ENCODE assay signal across 1 cellular context in the genomic region with DNA sequence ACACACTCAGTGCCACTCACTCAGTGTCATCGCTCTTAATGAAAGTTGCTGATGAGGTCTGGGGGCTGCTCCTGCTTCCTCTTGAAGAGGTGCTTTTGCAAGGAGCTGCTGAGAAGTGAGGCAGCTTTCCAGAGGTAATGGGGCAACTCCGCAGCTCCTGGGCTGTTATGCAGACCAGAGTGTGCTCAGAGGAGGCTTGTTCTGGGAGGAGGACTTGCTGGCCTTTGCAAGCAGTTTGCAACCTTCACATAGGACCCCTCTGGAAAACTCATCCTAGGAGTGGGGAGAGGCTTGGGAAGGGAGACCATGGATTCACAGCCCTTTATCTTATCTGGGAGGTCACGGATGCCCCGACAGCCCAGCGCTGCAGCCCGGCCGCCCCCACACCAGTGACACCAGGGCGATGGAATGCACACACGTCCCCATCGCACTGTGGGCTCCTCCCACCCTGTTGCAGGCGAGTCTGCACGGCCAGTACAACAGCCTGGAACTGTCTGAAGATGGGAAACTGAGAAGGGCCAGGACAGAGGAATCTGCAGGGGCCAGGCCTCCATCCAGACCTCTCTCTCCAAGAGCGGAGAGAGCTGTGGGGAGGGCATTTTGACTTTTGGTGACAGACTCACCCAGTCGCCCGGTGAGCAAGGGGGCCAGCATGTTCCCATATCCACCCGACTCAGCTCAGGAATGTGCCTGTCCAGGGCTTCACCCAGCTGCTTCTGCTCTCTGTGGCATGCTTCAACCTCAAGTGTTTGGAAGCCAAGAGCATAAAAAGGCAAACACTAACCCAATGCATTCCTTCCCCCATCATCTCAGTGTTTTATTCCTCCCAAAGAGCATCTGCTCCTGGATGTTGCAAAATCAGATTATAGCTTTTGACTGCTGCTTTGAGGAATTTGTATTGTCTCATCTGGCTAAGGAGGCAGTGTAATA.
TF ChIP-seq lines count a peak whose summit lies in the region.

No MANE protein-coding gene starts in this region.

TF ChIP-seq in IMR-90, 13 proteins besides CTCF, POLR2A, EP300 and RAD21 (continued from another document):
- TF ChIP-seq FOS (IDR thresholded peaks at IDR 0.05; ENCODE audit: low read depth, low read length) = peak; percentile 74
- TF ChIP-seq MAFK (IDR thresholded peaks at IDR 0.05; ENCODE audit: low read depth, low read length) = peak; percentile 31; the same call in 1 of the 2 replicates
- no peak for TF ChIP-seq NFE2L2 (IDR thresholded peaks at IDR 0.05; ENCODE audit: low read depth, low read length)
